ENCODE assay signal across 18 cellular contexts in genomic region chr4:25567253-25567652, GRCh38.
DNase-seq lines count a peak whose midpoint lies in the region; ATAC-seq and TF ChIP-seq lines count a peak whose summit lies in the region.
"Had no signal": no experiment of that assay in that cellular context is flagged by ENCODE, and none has a peak within 500 bp of the region (broad histone marks: within the 10 kb centered on the region; RNA-seq: fewer than 3 reads in every experiment).

No MANE protein-coding gene starts in this region.

- H3F3A ChIP-seq in GM23338 (replicated peaks; ENCODE audit: low read depth): no peaks in the 10 kb centered on the region

- peak overlapping the region; percentile 2; the same call in 1 of the 2 replicates for H3K4me2 ChIP-seq in GM23338
- no peak overlapping the region for H3K4me2 ChIP-seq in Karpas-422 (ENCODE audit: low read depth, low read length, poor library complexity, severe bottlenecking)
- H3K4me2 ChIP-seq in mesendoderm (ENCODE audit: low read length): no peak overlapping the region

- H2AFZ ChIP-seq in GM23338 (peak overlapping the region; percentile 9; the same call in 1 of the 2 replicates), Karpas-422 (ENCODE audit: low read length) (no peak overlapping the region)

- no peak overlapping the region for H3K9ac ChIP-seq in Karpas-422 (ENCODE audit: low read length)
- H3K9ac ChIP-seq in endodermal cell (ENCODE audit: extremely low read depth, low read length, poor library complexity, severe bottlenecking): no peak overlapping the region
- no peak overlapping the region for H3K9ac ChIP-seq in mesendoderm (ENCODE audit: low read length)

- no peaks in the 10 kb centered on the region for H3K9me2 ChIP-seq in GM23338 (ENCODE audit: insufficient read depth)
- H3K9me2 ChIP-seq in Karpas-422 (replicated peaks; ENCODE audit: insufficient read depth, low read length): no peaks in the 10 kb centered on the region

- H3K4me3 Mint-ChIP-seq in GM23338 (no peak overlapping the region), endodermal cell (no peak overlapping the region)
- H3K4me3 Mint-ChIP-seq: B cell, HFFc6, IgD-negative memory B cell had no signal

- H3K79me2 ChIP-seq in GM23338 (replicated peaks; ENCODE audit: insufficient read depth) (no peaks in the 10 kb centered on the region), Karpas-422 (ENCODE audit: low read length) (no peaks in the 10 kb centered on the region), mesendoderm (ENCODE audit: control insufficient read depth, insufficient read depth, low read length) (no peaks in the 10 kb centered on the region)

- H2AK5ac ChIP-seq in mesendoderm (ENCODE audit: low read length): no peak overlapping the region

- H3K27ac Mint-ChIP-seq in GM23338 (no peak overlapping the region), endodermal cell (no peak overlapping the region)
- H3K27ac Mint-ChIP-seq: B cell, HFFc6, IgD-negative memory B cell had no signal

- no peak overlapping the region for H2BK5ac ChIP-seq in mesendoderm (ENCODE audit: low read length)

- peak; percentile 62 for DNase-seq in GM23338 (ENCODE audit: low spot score)
- DNase-seq in Karpas-422: peak; percentile 39
- DNase-seq in endodermal cell: peak; percentile 45
- peak; percentile 60 for DNase-seq in mesendoderm
- no peak for DNase-seq in NCI-H1694 (lab: John Stamatoyannopoulos, UW)
- DNase-seq in NCI-H748 treated with DMSO at 0.1 percent for 48 hours (lab: John Stamatoyannopoulos, UW): no peak
- no peak for DNase-seq in NOMO-1 treated with DMSO at 0.1 percent for 48 hours (lab: John Stamatoyannopoulos, UW; ENCODE audit: unreplicated experiment)
- DNase-seq in stimulated activated CD4-positive, alpha-beta T cell treated with anti-CD3 and anti-CD28 coated beads, Interleukin-2, amount 100 ng/mL, for 48 hours: no peak
- DNase-seq: 8988T, Caco-2, HFFc6, KBM-7 had no signal

- H3K27me3 Mint-ChIP-seq in GM23338 (ENCODE audit: insufficient read depth, low read depth, poor library complexity) (peaks cover 5% of the 10 kb centered on the region), endodermal cell (ENCODE audit: insufficient read depth) (no peaks in the 10 kb centered on the region)
- H3K27me3 Mint-ChIP-seq: IgD-negative memory B cell had no signal

- no peak overlapping the region for H3K18ac ChIP-seq in mesendoderm (ENCODE audit: low read length)

- H4K20me1 ChIP-seq in GM23338 (replicated peaks; ENCODE audit: insufficient read depth) (no peaks in the 10 kb centered on the region), Karpas-422 (ENCODE audit: insufficient read depth, low read depth, low read length) (no peaks in the 10 kb centered on the region)
- H4K20me1 ChIP-seq: BLaER1 treated with 17β-estradiol and CSF1 and Interleukin-3, amounts not matched to agents 10 nM and 100 nM had no signal

- no peak overlapping the region for H3K56ac ChIP-seq in mesendoderm (ENCODE audit: low read length)

- peaks cover 8% of the 10 kb centered on the region for H3K4me1 ChIP-seq in GM23338 (ENCODE audit: insufficient read depth)
- no peaks in the 10 kb centered on the region; the same call in 1 of the 2 replicates for H3K4me1 ChIP-seq in Karpas-422 (ENCODE audit: low read length)
- no peaks in the 10 kb centered on the region for H3K4me1 ChIP-seq in endodermal cell (ENCODE audit: control insufficient read depth, insufficient read depth, low read length)
- H3K4me1 ChIP-seq in mesendoderm (ENCODE audit: control insufficient read depth, low read depth, low read length): peaks cover 2% of the 10 kb centered on the region

- H3K27me3 ChIP-seq in GM23338 (ENCODE audit: insufficient read depth): no peaks in the 10 kb centered on the region
- no peaks in the 10 kb centered on the region for H3K27me3 ChIP-seq in Karpas-422 (ENCODE audit: low read length)
- H3K27me3 ChIP-seq in endodermal cell (ENCODE audit: control insufficient read depth, insufficient read depth, low read length, poor library complexity, severe bottlenecking): no peaks in the 10 kb centered on the region
- no peaks in the 10 kb centered on the region for H3K27me3 ChIP-seq in mesendoderm (ENCODE audit: insufficient read depth, low read length, poor library complexity)
- H3K27me3 ChIP-seq: BLaER1 treated with 17β-estradiol and CSF1 and Interleukin-3, amounts not matched to agents 10 nM and 100 nM had no signal

- ATAC-seq in GM23338: peak; percentile 76
- ATAC-seq: GM12878, HCT116, HepG2 had no signal

- H3K4me1 Mint-ChIP-seq in GM23338: peaks cover 7% of the 10 kb centered on the region
- peaks cover 13% of the 10 kb centered on the region for H3K4me1 Mint-ChIP-seq in endodermal cell
- H3K4me1 Mint-ChIP-seq: B cell, IgD-negative memory B cell had no signal

- H3K9me3 Mint-ChIP-seq in GM23338: no peaks in the 10 kb centered on the region
- H3K9me3 Mint-ChIP-seq in endodermal cell: no peaks in the 10 kb centered on the region
- H3K9me3 Mint-ChIP-seq: HFFc6, IgD-negative memory B cell had no signal

- H4K8ac ChIP-seq in mesendoderm (ENCODE audit: low read depth, low read length): no peak overlapping the region

- no peak overlapping the region for H2BK15ac ChIP-seq in mesendoderm (replicated peaks; ENCODE audit: low read depth)

- H3K36me3 Mint-ChIP-seq in GM23338 (ENCODE audit: low read depth): no peaks in the 10 kb centered on the region
- no peaks in the 10 kb centered on the region for H3K36me3 Mint-ChIP-seq in endodermal cell (ENCODE audit: low read depth)
- H3K36me3 Mint-ChIP-seq: IgD-negative memory B cell had no signal

- H3K36me3 ChIP-seq in GM23338 (ENCODE audit: insufficient read depth) (no peaks in the 10 kb centered on the region), Karpas-422 (ENCODE audit: insufficient read depth, low read length) (no peaks in the 10 kb centered on the region), endodermal cell (ENCODE audit: control insufficient read depth, insufficient read depth, low read length) (no peaks in the 10 kb centered on the region), mesendoderm (ENCODE audit: control insufficient read depth, insufficient read depth, low read length) (no peaks in the 10 kb centered on the region)
- H3K36me3 ChIP-seq: BLaER1 treated with 17β-estradiol and CSF1 and Interleukin-3, amounts not matched to agents 10 nM and 100 nM had no signal

- H3K79me1 ChIP-seq in mesendoderm (ENCODE audit: low read length): no peaks in the 10 kb centered on the region

- H3K4ac ChIP-seq in mesendoderm (ENCODE audit: low read depth, low read length): no peak overlapping the region

- H3K27ac ChIP-seq in GM23338 (ENCODE audit: low read depth): no peak overlapping the region
- H3K27ac ChIP-seq in Karpas-422 (ENCODE audit: low read length): no peak overlapping the region
- peak overlapping the region; percentile 19 for H3K27ac ChIP-seq in endodermal cell (ENCODE audit: low read depth, low read length)
- no peak overlapping the region for H3K27ac ChIP-seq in mesendoderm (ENCODE audit: low read depth, low read length)

- WGBS in endodermal cell (ENCODE audit: insufficient coverage in 1 of 2, insufficient read length in 1 of 2), 2 experiments: 71% methylated on average over 2 of the region's 2 CpGs; no CpG with 5 or more reads in 1 of the 2 experiments
- no CpG with 5 or more reads among the region's 2 CpGs for WGBS in mesendoderm (ENCODE audit: extremely low coverage, insufficient coverage, low lambda C conversion rate)

- no peaks in the 10 kb centered on the region for H3K9me3 ChIP-seq in Karpas-422 (ENCODE audit: low read length)
- H3K9me3 ChIP-seq in endodermal cell (ENCODE audit: control insufficient read depth, low read length): no peaks in the 10 kb centered on the region
- H3K9me3 ChIP-seq: BLaER1 treated with 17β-estradiol and CSF1 and Interleukin-3, amounts not matched to agents 10 nM and 100 nM; Caco-2 had no signal

- TF ChIP-seq CTCF in GM23338 (conservative IDR thresholded peaks at IDR 0.05; ENCODE audit: low read depth in 2 of 2): no peak
- no peak for TF ChIP-seq CTCF in endodermal cell (conservative IDR thresholded peaks at IDR 0.05)

- no peak overlapping the region for H3K23ac ChIP-seq in mesendoderm (ENCODE audit: low read length)

- no peak overlapping the region for H2BK120ac ChIP-seq in mesendoderm (ENCODE audit: low read depth, low read length)

- H4K5ac ChIP-seq in mesendoderm (ENCODE audit: low read length): no peak overlapping the region

- no peak overlapping the region for H3K4me3 ChIP-seq in GM23338
- H3K4me3 ChIP-seq in Karpas-422 (ENCODE audit: low read length): no peak overlapping the region
- H3K4me3 ChIP-seq in endodermal cell (ENCODE audit: low read length): no peak overlapping the region
- no peak overlapping the region for H3K4me3 ChIP-seq in mesendoderm (ENCODE audit: low read length)
- H3K4me3 ChIP-seq: BLaER1 treated with 17β-estradiol and CSF1 and Interleukin-3, amounts not matched to agents 10 nM and 100 nM; GM12878 had no signal

Comparison
In these comparisons a context has a peak if more than half of its experiments do, and no peak if none do; other contexts are left out.
1. DNase-seq: peak in GM23338 (single experiment), Karpas-422 (single experiment), endodermal cell (single experiment) and mesendoderm (single experiment); none in NCI-H1694 (single experiment), NCI-H748 treated with DMSO at 0.1 percent for 48 hours (single experiment), NOMO-1 treated with DMSO at 0.1 percent for 48 hours (single experiment) and stimulated activated CD4-positive, alpha-beta T cell treated with anti-CD3 and anti-CD28 coated beads, Interleukin-2, amount 100 ng/mL, for 48 hours (0 of 2).